In genomic region chr13:48125794-48126228, GRCh38 we compare ENCODE assay signal across 11 cellular contexts. TPM values are rescaled to one million over a fixed set of nuclear protein-coding genes. Genes with fewer than 3 reads are reported as not detected.
DNase-seq lines count a peak whose midpoint lies in the region; ATAC-seq, FAIRE-seq and TF ChIP-seq lines count a peak whose summit lies in the region.
"Had no signal": no experiment of that assay in that cellular context is flagged by ENCODE, and none has a peak within 500 bp of the region (broad histone marks: within the 10 kb centered on the region; RNA-seq: fewer than 3 reads in every experiment).

No MANE protein-coding gene starts in this region.

- WGBS in upper lobe of left lung, 2 donors: 26 to 28% methylated on average over 7 of the region's 7 CpGs

- H3K27me3 Mint-ChIP-seq in nephron (ENCODE audit: low read depth): no peaks in the 10 kb centered on the region

- H3K36me3 Mint-ChIP-seq in nephron (ENCODE audit: low read depth): no peaks in the 10 kb centered on the region

- peak overlapping the region; percentile 88 to 99 (median 96) for H3K27ac Mint-ChIP-seq in nephron

- DNase-seq in astrocyte of the spinal cord (ENCODE audit: low read depth, low spot score) (peak; percentile 67), globus pallidus (ENCODE audit: low spot score) (peak; percentile 7), upper lobe of left lung (no peak), SW 1271 (lab: John Stamatoyannopoulos, UW) (no peak), HTR-8/SVneo (ENCODE audit: insufficient read length, low spot score) (no peak), RWPE1 (ENCODE audit: low spot score) (no peak)
- DNase-seq: GF-D8; stimulated activated CD8-positive, alpha-beta memory T cell treated with anti-CD3 and anti-CD28 coated beads, Interleukin-4, amount 100 ng/mL, for 48 hours had no signal

- no peak for TF ChIP-seq CTCF in astrocyte of the spinal cord (IDR thresholded peaks at IDR 0.05; ENCODE audit: low read depth, low read length)
- TF ChIP-seq CTCF in nephron (IDR thresholded peaks at IDR 0.05; ENCODE audit: unreplicated experiment in 3 of 3): no peak
- no peak for TF ChIP-seq CTCF in upper lobe of left lung (IDR thresholded peaks at IDR 0.05)
- TF ChIP-seq CTCF in RWPE1 (conservative IDR thresholded peaks at IDR 0.05; ENCODE audit: low read depth): no peak

- FAIRE-seq in HTR-8/SVneo (lab: Jason Lieb, UNC): no peak

- POLR2A ChIA-PET in RWPE1 (lab: Yijun Ruan, JAX; ENCODE audit: low non-redundant PET): no interaction called here

- CTCF ChIA-PET in RWPE1 (lab: Yijun Ruan, JAX): interaction anchor here (0.8 kb wide), 1 partner anchor 15 kb away, joined by 3 read pairs; no protein-coding TSS in a partner anchor

- H3K27ac ChIP-seq in upper lobe of left lung (peak overlapping the region; percentile 72 to 91 (median 80)), RWPE1 (no peak overlapping the region)
- H3K27ac ChIP-seq: neutrophil, SK-N-MC had no signal

- H3K4me3 Mint-ChIP-seq in nephron: peak overlapping the region in 1 of 3 experiments; percentile 50

- peak; percentile 55 to 57 for ATAC-seq in upper lobe of left lung (ENCODE audit: low FRiP score in 2 of 2)

- no peak for TF ChIP-seq EP300 in upper lobe of left lung (IDR thresholded peaks at IDR 0.05)

- H3K4me1 Mint-ChIP-seq in nephron: peaks cover 33% of the 10 kb centered on the region

- no peaks in the 10 kb centered on the region for H3K27me3 ChIP-seq in upper lobe of left lung
- H3K27me3 ChIP-seq: neutrophil had no signal

- H3K36me3 ChIP-seq in upper lobe of left lung: no peaks in the 10 kb centered on the region
- H3K36me3 ChIP-seq: neutrophil had no signal

- H3K4me3 ChIP-seq in astrocyte of the spinal cord (ENCODE audit: low read depth, low read length): no peak overlapping the region
- no peak overlapping the region for H3K4me3 ChIP-seq in upper lobe of left lung
- H3K4me3 ChIP-seq: SK-N-MC had no signal

- H3K9me3 ChIP-seq in upper lobe of left lung: no peaks in the 10 kb centered on the region
- H3K9me3 ChIP-seq: neutrophil had no signal

- H3K9me3 Mint-ChIP-seq in nephron: no peaks in the 10 kb centered on the region

- H3K4me1 ChIP-seq in upper lobe of left lung: peaks cover 31 to 54% (median 34%) of the 10 kb centered on the region in 4 donors

- in situ Hi-C loops in astrocyte of the spinal cord (cut with HindIII; ENCODE audit: low sequenced_read_pairs): no loop called here

- TF ChIP-seq POLR2A in upper lobe of left lung (IDR thresholded peaks at IDR 0.05): no peak

RNA-seq across cellular contexts. Expression of gene MED4, which starts 30.9 kb away (rescaled TPM):
- total RNA-seq in upper lobe of left lung: 10 to 100 TPM; 23.2 to 41.8 (median 35.5) TPM

Comparison
In these comparisons a context has a peak if more than half of its experiments do, and no peak if none do; other contexts are left out.
1. DNase-seq: peak in astrocyte of the spinal cord (single experiment) and globus pallidus (single experiment); none in upper lobe of left lung (0 of 2), SW 1271 (0 of 2), HTR-8/SVneo (single experiment) and RWPE1 (single experiment).